28 cellular contexts compared by ENCODE assay signal in the genomic region with DNA sequence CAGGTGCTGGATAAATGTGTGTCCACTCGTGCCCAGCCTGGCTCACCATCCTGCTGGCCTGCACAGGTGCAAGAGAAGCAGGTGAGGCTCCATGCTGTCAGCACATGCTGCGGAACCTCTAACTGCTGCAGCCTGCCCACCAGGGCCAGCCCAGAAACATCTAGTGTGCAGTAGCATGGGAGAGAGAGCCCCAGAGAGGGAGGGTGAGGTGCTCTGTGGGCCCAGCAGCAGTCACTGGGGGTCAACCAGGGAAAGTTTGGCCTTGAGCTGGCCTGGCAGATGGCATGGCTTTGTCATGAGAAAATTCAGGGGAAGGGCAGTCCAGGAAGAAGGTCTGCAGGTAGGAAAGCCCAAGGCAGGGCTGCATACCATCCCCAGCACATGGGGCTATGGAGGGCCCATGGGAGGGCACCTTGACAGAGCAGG. TPM values are rescaled to one million over a fixed set of nuclear protein-coding genes. Genes with fewer than 3 reads are reported as not detected.
"Had no signal": no experiment of that assay in that cellular context is flagged by ENCODE, and none has a peak within 500 bp of the region (broad histone marks: within the 10 kb centered on the region; RNA-seq: fewer than 3 reads in every experiment).

No MANE protein-coding gene starts in this region.

- H3K27me3 ChIP-seq: uterus had no signal

- H3K4me3 Mint-ChIP-seq: activated CD4-positive, alpha-beta memory T cell treated with anti-CD3 and anti-CD28 coated beads for 36 hours; activated naive CD4-positive, alpha-beta T cell treated with anti-CD3 and anti-CD28 coated beads, Interleukin-2, amount 50 U/mL, for 24 hours; brain; immature natural killer cell; nephron; stimulated activated memory B cell treated with anti-CD40 and anti-IgM and Interleukin-4, amounts not matched to agents 10 μg/mL and 1 μg/mL and 100 μg/mL, for 72 hours; T-helper 17 cell had no signal

- ATAC-seq: left ventricle myocardium superior; stimulated activated memory B cell treated with anti-CD40 and anti-IgM and Interleukin-4, amounts not matched to agents 10 μg/mL and 1 μg/mL and 100 μg/mL, for 72 hours; T-helper 17 cell had no signal

- H3K27ac Mint-ChIP-seq: activated CD4-positive, alpha-beta memory T cell treated with anti-CD3 and anti-CD28 coated beads for 36 hours; activated naive CD4-positive, alpha-beta T cell treated with anti-CD3 and anti-CD28 coated beads, Interleukin-2, amount 50 U/mL, for 24 hours; immature natural killer cell; nephron; stimulated activated memory B cell treated with anti-CD40 and anti-IgM and Interleukin-4, amounts not matched to agents 10 μg/mL and 1 μg/mL and 100 μg/mL, for 72 hours; T-helper 17 cell had no signal

- H3K4me1 ChIP-seq: stomach, tibial nerve, uterus had no signal

- H3K36me3 ChIP-seq: sigmoid colon, stomach, suprapubic skin, tibial nerve, uterus had no signal

- H3K9me3 ChIP-seq: sigmoid colon, suprapubic skin, uterus had no signal

- H3K4me3 ChIP-seq: hepatocyte, sigmoid colon, smooth muscle cell, stomach, suprapubic skin, tibial nerve, uterus had no signal

- H3K9me3 Mint-ChIP-seq: activated CD4-positive, alpha-beta memory T cell treated with anti-CD3 and anti-CD28 coated beads for 36 hours; activated naive CD4-positive, alpha-beta T cell treated with anti-CD3 and anti-CD28 coated beads, Interleukin-2, amount 50 U/mL, for 24 hours had no signal

- H3K36me3 Mint-ChIP-seq: activated CD4-positive, alpha-beta memory T cell treated with anti-CD3 and anti-CD28 coated beads for 36 hours; activated naive CD4-positive, alpha-beta T cell treated with anti-CD3 and anti-CD28 coated beads, Interleukin-2, amount 50 U/mL, for 24 hours; brain; immature natural killer cell; stimulated activated memory B cell treated with anti-CD40 and anti-IgM and Interleukin-4, amounts not matched to agents 10 μg/mL and 1 μg/mL and 100 μg/mL, for 72 hours had no signal

- H3K27ac ChIP-seq: hepatocyte, sigmoid colon, stomach, suprapubic skin, tibial nerve, uterus had no signal

- DNase-seq: activated CD4-positive, alpha-beta memory T cell treated with anti-CD3 and anti-CD28 coated beads for 36 hours; activated CD4-positive, alpha-beta T cell treated with anti-CD3 and anti-CD28 coated beads for 48 hours; activated gamma-delta T cell treated with Interleukin-2 at 50 U/mL for 16 hours; activated T-cell treated with anti-CD3 and anti-CD28 coated beads for 4 hours; aorta; cortex of kidney; foreskin fibroblast; immature natural killer cell; kidney glomerular epithelial cell; left ventricle myocardium superior; sigmoid colon; stimulated activated CD4-positive, alpha-beta T cell treated with anti-CD3 and anti-CD28 coated beads, Interleukin-15, amount 100 ng/mL, for 24 hours; stomach; SW 1271; T-helper 17 cell; uterus had no signal

- H3K4me1 Mint-ChIP-seq: activated naive CD4-positive, alpha-beta T cell treated with anti-CD3 and anti-CD28 coated beads, Interleukin-2, amount 50 U/mL, for 24 hours; stimulated activated memory B cell treated with anti-CD40 and anti-IgM and Interleukin-4, amounts not matched to agents 10 μg/mL and 1 μg/mL and 100 μg/mL, for 72 hours; T-helper 17 cell had no signal

RNA-seq across cellular contexts. Expression of a gene that starts 18.2 kb away (rescaled TPM):
- total RNA-seq: activated CD4-positive, alpha-beta memory T cell treated with anti-CD3 and anti-CD28 coated beads for 36 hours; aorta; epithelial cell of proximal tubule; fibroblast of lung; hepatocyte; left ventricle myocardium superior; mononuclear cell; myocyte; sigmoid colon; smooth muscle cell; stomach; suprapubic skin; T-helper 17 cell; tibial nerve; uterus had no signal
- polyA plus RNA-seq: aorta, fibroblast of lung, hepatocyte, immature natural killer cell, sigmoid colon, smooth muscle cell, stomach had no signal
